ENCODE assay signal across 31 cellular contexts in genomic region chr1:197981546-197981945, GRCh38.
"Had no signal": no experiment of that assay in that cellular context is flagged by ENCODE, and none has a peak within 500 bp of the region (broad histone marks: within the 10 kb centered on the region; RNA-seq: fewer than 3 reads in every experiment).

No MANE protein-coding gene starts in this region.

- DNase-seq: activated B cell treated with CpG ODN at 0.5 μM for 24 hours; activated CD4-positive, alpha-beta T cell treated with anti-CD3 and anti-CD28 coated beads, Interleukin-2, amount 10 ng/mL, durations not matched to agents 24 days and 14 days; activated CD4-positive, alpha-beta T cell treated with anti-CD3 and anti-CD28 coated beads, Interleukin-2, amount 50 U/mL, for 4 hours; activated CD8-positive, alpha-beta T cell treated with anti-CD3 and anti-CD28 coated beads for 36 hours; activated effector memory CD4-positive, alpha-beta T cell treated with anti-CD3 and anti-CD28 coated beads, Interleukin-2, amount 50 U/mL, for 16 hours; activated naive CD4-positive, alpha-beta T cell; activated naive CD4-positive, alpha-beta T cell treated with anti-CD3 and anti-CD28 coated beads, Interleukin-2, amount 50 U/mL, for 16 hours; activated naive CD8-positive, alpha-beta T cell treated with anti-CD3 and anti-CD28 coated beads for 36 hours; activated T-cell treated with anti-CD3 and anti-CD28 coated beads, Interleukin-2, amount 50 U/mL, for 1 hour; activated T-cell treated with anti-CD3 and anti-CD28 coated beads, Interleukin-2, amount 50 U/mL, for 72 hours; amygdala; KG1; NCI-H1092 treated with DMSO at 0.1 percent for 48 hours; NCI-H1417; NCI-H146; NCI-H187; NCI-H2029 treated with DMSO at 0.1 percent for 48 hours; NCI-H2107; NCI-H2171; NCI-H510A; NCI-H526; NCI-H748 treated with DMSO at 0.1 percent for 48 hours; NK-92 treated with Interleukin-12 subunit alpha and Interleukin-12 subunit beta, amount 100 ng/mL, for 24 hours; Right ventricle myocardium superior; SW 1271; T-helper 1 cell; T-helper 2 cell; T-helper 9 cell had no signal

- H3K9me3 ChIP-seq: ascending aorta had no signal

- H3K36me3 ChIP-seq: ascending aorta, cardiac muscle cell had no signal

- H3K27me3 ChIP-seq: ascending aorta, cardiac muscle cell had no signal

- H3K4me3 ChIP-seq: ascending aorta, cardiac muscle cell had no signal

- H3K4me1 ChIP-seq: ascending aorta had no signal

- H3K27ac ChIP-seq: ascending aorta, cardiac muscle cell, VCaP had no signal
